10 cellular contexts compared by ENCODE assay signal in the genomic region with DNA sequence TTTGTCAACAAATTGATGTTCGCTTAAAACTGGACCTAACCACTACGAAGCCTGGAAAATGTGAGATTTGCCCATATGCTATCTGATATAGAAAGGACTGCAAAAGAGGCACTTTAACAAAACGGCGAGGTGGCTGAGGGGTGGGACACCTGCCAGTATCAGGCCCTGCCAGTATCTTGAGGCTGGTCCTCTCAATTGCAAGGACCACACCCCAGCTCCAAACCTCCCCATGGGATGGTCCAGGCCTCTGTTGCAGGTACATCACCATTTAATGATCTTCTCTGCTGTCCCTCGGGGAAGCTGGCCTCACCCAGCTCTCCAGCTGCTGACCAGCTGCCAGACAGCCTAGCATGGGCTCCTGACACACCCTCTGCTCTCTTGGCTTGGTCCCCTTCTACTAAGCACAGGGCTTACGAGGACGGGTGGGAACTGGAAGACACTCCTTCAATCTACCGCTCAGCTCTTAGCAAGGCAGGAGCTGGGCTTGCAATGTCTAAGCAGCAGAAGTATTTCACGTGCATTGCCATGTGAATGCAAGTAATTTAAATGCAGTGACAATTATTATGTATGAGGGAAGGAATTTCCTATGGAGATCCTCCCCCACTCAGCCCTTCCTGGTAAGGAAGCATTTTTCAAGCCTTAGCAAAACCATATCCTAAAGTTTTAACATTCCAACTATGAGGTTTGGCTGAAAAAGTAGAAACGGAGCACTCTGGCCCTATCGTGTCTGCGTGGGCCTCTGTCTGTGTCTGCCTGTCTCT.
DNase-seq lines count a peak whose midpoint lies in the region; ATAC-seq and TF ChIP-seq lines count a peak whose summit lies in the region.
"Had no signal": no experiment of that assay in that cellular context is flagged by ENCODE, and none has a peak within 500 bp of the region (broad histone marks: within the 10 kb centered on the region; RNA-seq: fewer than 3 reads in every experiment).

No MANE protein-coding gene starts in this region.

- H3K9me3 ChIP-seq in GM23248 (ENCODE audit: low read depth) = no peaks in the 10 kb centered on the region
- peaks cover 9% of the 10 kb centered on the region for H3K9me3 ChIP-seq in left ventricle myocardium inferior (replicated peaks)
- H3K9me3 ChIP-seq in gastrocnemius medialis = no peaks in the 10 kb centered on the region

- ATAC-seq in WTC11 (peak; percentile 78), gastrocnemius medialis (no peak), GM18861 (IDR thresholded peaks at IDR 0.05; ENCODE audit: unreplicated experiment) (no peak)

- H3K4me1 ChIP-seq in GM23248 (ENCODE audit: insufficient read depth) = peaks cover 51% of the 10 kb centered on the region
- peaks cover 47% of the 10 kb centered on the region for H3K4me1 ChIP-seq in left ventricle myocardium inferior
- peaks cover 41 to 50% of the 10 kb centered on the region in 2 donors for H3K4me1 ChIP-seq in gastrocnemius medialis

- H3K36me3 Mint-ChIP-seq in WTC11 = peaks cover 11% of the 10 kb centered on the region

- H3F3A ChIP-seq in GM23248 (ENCODE audit: insufficient read depth) = peaks cover 45% of the 10 kb centered on the region

- H3K27ac Mint-ChIP-seq in WTC11 = peak overlapping the region; percentile 91

- peak overlapping the region; percentile 73 for H3K4me2 ChIP-seq in GM23248 (ENCODE audit: unreplicated experiment)

- H3K27me3 ChIP-seq in GM23248 (replicated peaks; ENCODE audit: insufficient read depth) = no peaks in the 10 kb centered on the region
- H3K27me3 ChIP-seq in left ventricle myocardium inferior (ENCODE audit: low read depth) = no peaks in the 10 kb centered on the region
- H3K27me3 ChIP-seq in gastrocnemius medialis = no peaks in the 10 kb centered on the region

- no peaks in the 10 kb centered on the region for H3K9me2 ChIP-seq in GM23248 (ENCODE audit: insufficient read depth)

- CTCF ChIA-PET in WTC11 (lab: Charles Lee) = interaction anchor here (0.5 to 1.1 kb wide), 2 partner anchors 38 to 472 kb away, joined by 3 read pairs; a partner anchor contains a TSS

- no peak for TF ChIP-seq POLR2A in gastrocnemius medialis (IDR thresholded peaks at IDR 0.05)

- intact Hi-C loops in left ventricle myocardium inferior (cut with micrococcal nuclease) (no loop called here), gastrocnemius medialis (cut with DNase I; ENCODE audit: low total_unique reads) (loop anchor here (10.0 kb wide), 1 partner anchor 183 kb away; no protein-coding TSS in a partner anchor)

- no peaks in the 10 kb centered on the region for H3K27me3 Mint-ChIP-seq in WTC11 (ENCODE audit: low read depth)

- TF ChIP-seq CTCF in WTC11 (IDR thresholded peaks at IDR 0.05) (no peak), left ventricle myocardium inferior (IDR thresholded peaks at IDR 0.05; ENCODE audit: borderline replicate concordance) (no peak), gastrocnemius medialis (IDR thresholded peaks at IDR 0.05 in 4 of 5, conservative IDR thresholded peaks at IDR 0.05 in 1 of 5) (no peak)

- peaks cover 5% of the 10 kb centered on the region for H3K9me3 Mint-ChIP-seq in WTC11

- 19% methylated on average over 12 of the region's 12 CpGs for WGBS in GM23248 (ENCODE audit: low coverage in 1 of 2, low lambda C conversion rate in 2 of 2, missing lambda C conversion rate in 2 of 2), 2 experiments

- peak overlapping the region; percentile 71 for H3K9ac ChIP-seq in GM23248

- H2AFZ ChIP-seq in GM23248 = no peak overlapping the region

- H3K27ac ChIP-seq in GM23248 (peak overlapping the region; percentile 93), left ventricle myocardium inferior (replicated peaks) (peak overlapping the region; percentile 46), gastrocnemius medialis (peak overlapping the region; percentile 77 to 90 (median 87))
- H3K27ac ChIP-seq: WERI-Rb-1 had no signal

- peak overlapping the region; percentile 40 for H3K4me3 Mint-ChIP-seq in WTC11

- DNase-seq in GM23248 (peak; percentile 99), WTC11 (ENCODE audit: low spot score) (no peak), left ventricle myocardium inferior (peak; percentile 53), gastrocnemius medialis (peak in 1 of 2 donors; percentile 48), DMS53 (lab: John Stamatoyannopoulos, UW) (no peak), NCI-H748 (lab: John Stamatoyannopoulos, UW; ENCODE audit: unreplicated experiment) (no peak), T-helper 1 cell (no peak)
- DNase-seq: NCI-H345, WERI-Rb-1 had no signal

- in situ Hi-C loops in GM23248 (cut with MboI) = no loop called here
- in situ Hi-C loops in gastrocnemius medialis (cut with MboI; ENCODE audit: low sequenced_read_pairs in 4 of 4) = no loop called here

- H3K4me3 ChIP-seq in GM23248 = peak overlapping the region; percentile 26
- no peak overlapping the region for H3K4me3 ChIP-seq in left ventricle myocardium inferior
- H3K4me3 ChIP-seq in gastrocnemius medialis = no peak overlapping the region

- H3K36me3 ChIP-seq in GM23248 (ENCODE audit: low read depth) (peaks cover 14% of the 10 kb centered on the region; the same call in 1 of the 2 replicates), left ventricle myocardium inferior (peaks cover 7% of the 10 kb centered on the region), gastrocnemius medialis (no peaks in the 10 kb centered on the region)
- H3K36me3 ChIP-seq: WERI-Rb-1 had no signal

- peaks cover 89% of the 10 kb centered on the region for H3K79me2 ChIP-seq in GM23248 (ENCODE audit: insufficient read depth)

- no peaks in the 10 kb centered on the region for H4K20me1 ChIP-seq in GM23248 (ENCODE audit: insufficient read depth)

- POLR2A ChIA-PET in WTC11 (lab: Charles Lee) = interaction anchor here (0.7 kb wide), 1 partner anchor 64 kb away, joined by 3 read pairs; a partner anchor contains a TSS

- H3K4me1 Mint-ChIP-seq in WTC11 = peaks cover 28% of the 10 kb centered on the region

TF ChIP-seq in WTC11, 78 proteins besides CTCF, POLR2A, EP300 and RAD21:
- TF ChIP-seq ZNF219 (CRISPR knock-in tag; IDR thresholded peaks at IDR 0.05; ENCODE audit: borderline replicate concordance) = no peak
- TF ChIP-seq, protein P1, sequence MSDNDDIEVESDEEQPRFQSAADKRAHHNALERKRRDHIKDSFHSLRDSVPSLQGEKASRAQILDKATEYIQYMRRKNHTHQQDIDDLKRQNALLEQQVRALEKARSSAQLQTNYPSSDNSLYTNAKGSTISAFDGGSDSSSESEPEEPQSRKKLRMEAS (CRISPR knock-in tag; IDR thresholded peaks at IDR 0.05) = 0 out of 2 replicates have a peak, but pooled peaks have one; percentile 19

Comparison
In these comparisons a context has a peak if more than half of its experiments do, and no peak if none do; other contexts are left out.
1. DNase-seq: peak in GM23248 (single experiment) and left ventricle myocardium inferior (single experiment); none in WTC11 (single experiment), DMS53 (single experiment), NCI-H748 (single experiment) and T-helper 1 cell (0 of 5).
2. Peak in every context shown above with its lines, with median percentiles within 50 percentile points of each other: H3K27ac ChIP-seq.